In genomic region chr4:101307901-101308300, GRCh38 we compare ENCODE assay signal across 26 cellular contexts. TPM values are rescaled to one million over a fixed set of nuclear protein-coding genes. Genes with fewer than 3 reads are reported as not detected.
DNase-seq lines count a peak whose midpoint lies in the region; TF ChIP-seq lines count a peak whose summit lies in the region.
"Had no signal": no experiment of that assay in that cellular context is flagged by ENCODE, and none has a peak within 500 bp of the region (broad histone marks: within the 10 kb centered on the region; RNA-seq: fewer than 3 reads in every experiment).

No MANE protein-coding gene starts in this region.

- H3F3A ChIP-seq in GM23248 (ENCODE audit: insufficient read depth): 0 out of 2 replicates have a peak, but pooled peaks cover 3% of the 10 kb centered on the region
- peaks cover 10% of the 10 kb centered on the region for H3F3A ChIP-seq in smooth muscle cell (ENCODE audit: low read depth)

- POLR2A ChIA-PET in Caco-2 (lab: Charles Lee): no interaction called here

- no peak overlapping the region for H3K4me3 Mint-ChIP-seq in Caco-2 (ENCODE audit: unreplicated experiment)
- H3K4me3 Mint-ChIP-seq: activated T-cell treated with anti-CD3 and anti-CD28 coated beads, Interleukin-2, amount 50 U/mL, for 4 hours; memory B cell; nephron had no signal

- H3K27me3 ChIP-seq in GM23248 (replicated peaks; ENCODE audit: insufficient read depth) (no peaks in the 10 kb centered on the region), smooth muscle cell (ENCODE audit: low read depth) (no peaks in the 10 kb centered on the region), Caco-2 (replicated peaks; ENCODE audit: control insufficient read depth, insufficient read depth, low read length) (no peaks in the 10 kb centered on the region)
- H3K27me3 ChIP-seq: BE2C, hepatocyte, ovary, uterus had no signal

- no peaks in the 10 kb centered on the region for H3K9me2 ChIP-seq in GM23248 (ENCODE audit: insufficient read depth)

- no peak overlapping the region for H2AFZ ChIP-seq in GM23248
- H2AFZ ChIP-seq in smooth muscle cell (ENCODE audit: low read depth): no peak overlapping the region
- H2AFZ ChIP-seq: hepatocyte had no signal

- no TSS peak for BruUV-seq in Caco-2 (replicated peaks; lab: Mats Ljungman, UMichigan)

- H3K4me1 Mint-ChIP-seq in Caco-2 (ENCODE audit: low read depth, unreplicated experiment): no peaks in the 10 kb centered on the region

- no peaks in the 10 kb centered on the region for H3K9me3 Mint-ChIP-seq in Caco-2 (ENCODE audit: unreplicated experiment)
- H3K9me3 Mint-ChIP-seq: activated T-cell treated with anti-CD3 and anti-CD28 coated beads, Interleukin-2, amount 50 U/mL, for 4 hours; memory B cell; nephron had no signal

- H3K9ac ChIP-seq in GM23248: no peak overlapping the region
- no peak overlapping the region for H3K9ac ChIP-seq in smooth muscle cell (ENCODE audit: low read depth)

- H3K4me2 ChIP-seq in GM23248 (ENCODE audit: unreplicated experiment) (peak overlapping the region; percentile 1), smooth muscle cell (peak overlapping the region; percentile 77)

- DNase-seq in GM23248 (peak; percentile 31), SW480 (ENCODE audit: low spot score) (peak; percentile 9), fibroblast of peridontal ligament (ENCODE audit: extremely low read depth) (peak; percentile 18), smooth muscle cell (lab: John Stamatoyannopoulos, UW; ENCODE audit: unreplicated experiment) (no peak), nucleus accumbens (lab: John Stamatoyannopoulos, UW) (no peak), Caco-2 (no peak), DMS53 treated with DMSO at 0.1 percent for 48 hours (lab: John Stamatoyannopoulos, UW; ENCODE audit: unreplicated experiment) (no peak)
- DNase-seq: activated CD4-positive, alpha-beta T cell treated with anti-CD3 and anti-CD28 coated beads, Interleukin-2, amount 50 U/mL, for 1 hour; activated T-cell treated with anti-CD3 and anti-CD28 coated beads, Interleukin-2, amount 50 U/mL, for 4 hours; BE2C; cortex of kidney; effector memory CD4-positive, alpha-beta T cell; IMR-90; MV-4-11; NCI-H1436; NCI-H748 treated with DMSO at 0.1 percent for 48 hours; ovary; stimulated activated naive CD8-positive, alpha-beta T cell treated with anti-CD3 and anti-CD28 coated beads, Interleukin-15, Interleukin-2, amounts not matched to agents 100 U/mL and 50 U/mL, for 24 hours; SW 1271; T1000; uterus had no signal

- in situ Hi-C loops in GM23248 (cut with MboI): no loop called here

- H3K79me2 ChIP-seq in GM23248 (ENCODE audit: insufficient read depth) (peaks cover 95% of the 10 kb centered on the region), smooth muscle cell (ENCODE audit: low read depth) (peaks cover 92% of the 10 kb centered on the region)

- no peak overlapping the region for H3K27ac Mint-ChIP-seq in Caco-2 (ENCODE audit: unreplicated experiment)
- H3K27ac Mint-ChIP-seq: memory B cell had no signal

- H3K4me1 ChIP-seq in GM23248 (ENCODE audit: insufficient read depth) (peaks cover 23% of the 10 kb centered on the region), smooth muscle cell (ENCODE audit: low read depth) (peaks cover 30% of the 10 kb centered on the region), Caco-2 (no peaks in the 10 kb centered on the region; the same call in 1 of the 2 replicates)
- H3K4me1 ChIP-seq: uterus had no signal

- intact Hi-C loops in Caco-2 (cut with micrococcal nuclease; ENCODE audit: unreplicated experiment): no loop called here

- H3K27ac ChIP-seq in GM23248 (no peak overlapping the region), smooth muscle cell (ENCODE audit: low read depth) (no peak overlapping the region)
- H3K27ac ChIP-seq: hepatocyte, ovary, skin epidermis, uterus had no signal

- no peaks in the 10 kb centered on the region for H4K20me1 ChIP-seq in GM23248 (ENCODE audit: insufficient read depth)
- H4K20me1 ChIP-seq in smooth muscle cell (ENCODE audit: low read depth): peaks cover 98% of the 10 kb centered on the region

- H3K36me3 ChIP-seq in GM23248 (ENCODE audit: low read depth): no peaks in the 10 kb centered on the region
- H3K36me3 ChIP-seq in smooth muscle cell (ENCODE audit: low read depth): no peaks in the 10 kb centered on the region
- H3K36me3 ChIP-seq in Caco-2 (ENCODE audit: control insufficient read depth, insufficient read depth, low read length): no peaks in the 10 kb centered on the region; the same call in 1 of the 2 replicates
- H3K36me3 ChIP-seq: BE2C, HAP-1, ovary, uterus had no signal

- H3K27me3 Mint-ChIP-seq in Caco-2 (ENCODE audit: insufficient read depth, unreplicated experiment): no peaks in the 10 kb centered on the region
- H3K27me3 Mint-ChIP-seq: memory B cell had no signal

- no peaks in the 10 kb centered on the region for H3K36me3 Mint-ChIP-seq in Caco-2 (ENCODE audit: insufficient read depth, unreplicated experiment)

- H3K9me3 ChIP-seq in GM23248 (ENCODE audit: low read depth): no peaks in the 10 kb centered on the region
- H3K9me3 ChIP-seq in smooth muscle cell (replicated peaks; ENCODE audit: low read depth): no peaks in the 10 kb centered on the region
- no peaks in the 10 kb centered on the region for H3K9me3 ChIP-seq in Caco-2
- H3K9me3 ChIP-seq: BE2C, HAP-1, ovary, uterus had no signal

- CTCF ChIA-PET in Caco-2 (lab: Charles Lee): no interaction called here

- H3K4me3 ChIP-seq in GM23248 (no peak overlapping the region), smooth muscle cell (no peak overlapping the region), Caco-2 (ENCODE audit: low read depth, low read length) (no peak overlapping the region)
- H3K4me3 ChIP-seq: HAP-1, hepatocyte, ovary, skin epidermis, uterus had no signal

- 90 to 93% methylated on average over 2 of the region's 2 CpGs for WGBS in GM23248 (ENCODE audit: low coverage in 1 of 2, low lambda C conversion rate in 2 of 2, missing lambda C conversion rate in 2 of 2), 2 experiments
- 92% methylated on average over 2 of the region's 2 CpGs for WGBS in smooth muscle cell (ENCODE audit: low lambda C conversion rate)

- no peak for TF ChIP-seq CTCF in smooth muscle cell (IDR thresholded peaks at IDR 0.05; ENCODE audit: borderline replicate concordance, insufficient read depth, poor library complexity, severe bottlenecking)
- TF ChIP-seq CTCF in Caco-2 (IDR thresholded peaks at IDR 0.05; ENCODE audit: insufficient read depth in 1 of 2, low read depth in 1 of 2, low read length in 1 of 2, severe bottlenecking in 1 of 2, unreplicated experiment in 1 of 2): no peak

RNA-seq across cellular contexts. Expression of gene PPP3CA, which starts 39.4 kb away (rescaled TPM):
- total RNA-seq in GM23248 (2014; rRNA removed; shearing (Covaris generic)): 42.3 and 57.0 TPM in 2 replicates
- polyA plus RNA-seq in GM23248 (2016; fragmentation: Nextera tagmentation; extraction: Ambion mirVana) (40.9 and 42.8 TPM in 2 replicates), smooth muscle cell (16.2 and 18.6 TPM in 2 replicates)
- total RNA-seq in smooth muscle cell (70.4 and 96.1 TPM in 2 replicates), Caco-2 (2022) (33.8 and 34.1 TPM in 2 replicates)

Comparison
In these comparisons a context has a peak if more than half of its experiments do, and no peak if none do; other contexts are left out.
1. DNase-seq: peak in GM23248 (single experiment), SW480 (single experiment) and fibroblast of peridontal ligament (single experiment); none in smooth muscle cell (single experiment), nucleus accumbens (0 of 56), Caco-2 (0 of 2) and DMS53 treated with DMSO at 0.1 percent for 48 hours (single experiment).